1 cellular context compared by ENCODE assay signal in genomic region chr3:15858547-15859506, GRCh38.
A peak's percentile ranks its signal among the peaks of the same experiment; 100 is the strongest.
TF ChIP-seq lines count a peak whose summit lies in the region.

No MANE protein-coding gene starts in this region.

TF ChIP-seq in HepG2, 621 proteins besides CTCF, POLR2A, EP300 and RAD21 (continued from another document and continues in another):
- TF ChIP-seq PBX3 (CRISPR knock-in tag; IDR thresholded peaks at IDR 0.05; ENCODE audit: borderline replicate concordance) (no peak), ZNF564 (CRISPR knock-in tag; IDR thresholded peaks at IDR 0.05) (peak; percentile 83; the same call in 1 of the 2 replicates), MATR3 (CRISPR knock-in tag; IDR thresholded peaks at IDR 0.05) (no peak), HNF4G (IDR thresholded peaks at IDR 0.05; ENCODE audit: borderline replicate concordance, low read depth, low read length) (no peak; the same call in 1 of the 2 replicates), HNF4G (CRISPR knock-in tag; IDR thresholded peaks at IDR 0.05; ENCODE audit: borderline replicate concordance, low read depth) (0 out of 2 replicates have a peak, but pooled peaks have one; percentile 49), ZSCAN21 (CRISPR knock-in tag; IDR thresholded peaks at IDR 0.05; ENCODE audit: borderline replicate concordance) (peak; percentile 85), ZMAT5 (CRISPR knock-in tag; IDR thresholded peaks at IDR 0.05; ENCODE audit: borderline replicate concordance, low read depth) (no peak), ZNF281 (CRISPR knock-in tag; IDR thresholded peaks at IDR 0.05; ENCODE audit: borderline replicate concordance) (peak; percentile 23; the same call in 1 of the 2 replicates), NCOA5 (CRISPR knock-in tag; IDR thresholded peaks at IDR 0.05) (no peak), PITX1 (CRISPR knock-in tag; IDR thresholded peaks at IDR 0.05) (peak; percentile 69), ZNF747 (CRISPR knock-in tag; IDR thresholded peaks at IDR 0.05; ENCODE audit: borderline replicate concordance) (peak; percentile 51; the same call in 1 of the 2 replicates), CC2D1A (CRISPR knock-in tag; IDR thresholded peaks at IDR 0.05) (no peak), ZNF34 (CRISPR knock-in tag; IDR thresholded peaks at IDR 0.05; ENCODE audit: borderline replicate concordance) (no peak), RNF2 (conservative IDR thresholded peaks at IDR 0.05; ENCODE audit: low read depth) (no peak; the same call in 1 of the 2 replicates), ZNF7 (CRISPR knock-in tag; IDR thresholded peaks at IDR 0.05) (no peak), KIAA2018 (CRISPR knock-in tag; IDR thresholded peaks at IDR 0.05; ENCODE audit: borderline replicate concordance) (no peak), ZMAT3 (CRISPR knock-in tag; conservative IDR thresholded peaks at IDR 0.05) (peak; percentile 38; the same call in 1 of the 2 replicates), ZNF761 (CRISPR knock-in tag; conservative IDR thresholded peaks at IDR 0.05) (no peak), RERE (CRISPR knock-in tag; IDR thresholded peaks at IDR 0.05; ENCODE audit: low read depth) (no peak; the same call in 1 of the 2 replicates), ZNF776 (CRISPR knock-in tag; IDR thresholded peaks at IDR 0.05) (0 out of 2 replicates have a peak, but pooled peaks have one; percentile 49), ZBED4 (CRISPR knock-in tag; IDR thresholded peaks at IDR 0.05; ENCODE audit: borderline replicate concordance) (peak; percentile 93), RFX1 (IDR thresholded peaks at IDR 0.05) (no peak), THAP11 (CRISPR knock-in tag; IDR thresholded peaks at IDR 0.05) (peak; percentile 69; the same call in 1 of the 2 replicates), ZNF740 (CRISPR knock-in tag; IDR thresholded peaks at IDR 0.05) (no peak), MLX (CRISPR knock-in tag; IDR thresholded peaks at IDR 0.05) (peak; percentile 64; the same call in 1 of the 2 replicates), CSRNP1 (CRISPR knock-in tag; IDR thresholded peaks at IDR 0.05) (0 out of 2 replicates have a peak, but pooled peaks have one; percentile 17)
